8 cellular contexts compared by ENCODE assay signal in the genomic region with DNA sequence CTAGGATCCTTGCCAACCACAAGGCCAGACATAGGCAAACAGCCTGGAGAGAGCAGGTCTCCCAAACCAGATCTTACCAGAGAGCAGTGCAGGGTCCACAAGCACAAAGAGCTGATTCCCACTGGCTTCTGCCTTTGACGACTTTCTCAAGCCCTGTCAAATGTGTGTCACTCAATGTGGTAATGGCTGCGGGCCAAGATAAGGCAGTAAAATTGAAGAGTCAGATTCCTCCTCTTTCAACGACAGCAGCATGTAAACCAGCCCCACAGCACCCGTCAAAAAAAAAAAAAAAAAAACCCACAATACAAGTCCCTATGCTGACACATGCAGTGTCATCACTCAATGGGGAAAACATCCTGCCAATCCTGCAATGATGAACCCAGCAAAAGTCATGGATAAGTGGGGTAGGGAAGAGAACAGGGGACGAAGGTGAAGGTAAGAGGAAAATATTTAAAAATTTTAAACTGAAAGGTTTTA. TPM values are rescaled to one million over a fixed set of nuclear protein-coding genes. Genes with fewer than 3 reads are reported as not detected.
DNase-seq lines count a peak whose midpoint lies in the region; ATAC-seq and TF ChIP-seq lines count a peak whose summit lies in the region.

TSS of gene STON2 (minus strand) at position 123 of the 477 bp plus-strand sequence. CDS start 1,942 bp downstream, outside the sequence.

- peak within 1 kb of the TSS; percentile 15 for H3K4me2 ChIP-seq in neural progenitor cell

- H3K36me3 ChIP-seq in endodermal cell (ENCODE audit: control insufficient read depth, insufficient read depth, low read length) (no peaks in the 10 kb centered on the region), neural progenitor cell (no peaks in the 10 kb centered on the region)

- H3K9me3 Mint-ChIP-seq in endodermal cell (no peaks in the 10 kb centered on the region), neural progenitor cell (peaks cover 3% of the 10 kb centered on the region)

- DNase-seq in stimulated activated CD4-positive, alpha-beta T cell treated with anti-CD3 and anti-CD28 coated beads, Interleukin-15, amount 100 ng/mL, for 48 hours (ENCODE audit: low read depth in 2 of 2) = peak; percentile 7 to 19
- no peak for DNase-seq in stimulated activated CD4-positive, alpha-beta T cell treated with anti-CD3 and anti-CD28 coated beads, Interleukin-4, amount 100 ng/mL, for 1 hour
- DNase-seq in NOMO-1 treated with DMSO at 0.1 percent for 48 hours (lab: John Stamatoyannopoulos, UW; ENCODE audit: unreplicated experiment) (peak; percentile 44), endodermal cell (no peak), neural progenitor cell (ENCODE audit: low spot score) (no peak), retina (no peak)

- no peak within 1 kb of the TSS for H3K27ac ChIP-seq in endodermal cell (ENCODE audit: low read depth, low read length)
- H3K27ac ChIP-seq in neural progenitor cell = no peak within 1 kb of the TSS

- no peaks in the 10 kb centered on the region for H3K79me2 ChIP-seq in neural progenitor cell (ENCODE audit: low read depth)

- no peak within 1 kb of the TSS for H2AFZ ChIP-seq in neural progenitor cell (replicated peaks)

- H3K4me3 ChIP-seq in endodermal cell (ENCODE audit: low read length) (no peak within 1 kb of the TSS), neural progenitor cell (no peak within 1 kb of the TSS)

- H3K27ac Mint-ChIP-seq in endodermal cell = no peak within 1 kb of the TSS
- H3K27ac Mint-ChIP-seq in neural progenitor cell = no peak within 1 kb of the TSS

- WGBS in endodermal cell (ENCODE audit: insufficient coverage in 1 of 2, insufficient read length in 1 of 2), 2 experiments = 76 to 83% methylated on average over 2 to 5 of the region's 5 CpGs

- H3K9ac ChIP-seq in endodermal cell (ENCODE audit: extremely low read depth, low read length, poor library complexity, severe bottlenecking) (no peak within 1 kb of the TSS), neural progenitor cell (no peak within 1 kb of the TSS)

- no peaks in the 10 kb centered on the region for H3K27me3 ChIP-seq in endodermal cell (ENCODE audit: control insufficient read depth, insufficient read depth, low read length, poor library complexity, severe bottlenecking)
- no peaks in the 10 kb centered on the region for H3K27me3 ChIP-seq in neural progenitor cell

- no peak within 1 kb of the TSS for H3K4me3 Mint-ChIP-seq in endodermal cell
- H3K4me3 Mint-ChIP-seq in neural progenitor cell = no peak within 1 kb of the TSS

- no peaks in the 10 kb centered on the region for H4K20me1 ChIP-seq in neural progenitor cell (ENCODE audit: low read depth)

- ATAC-seq in HG02981 (IDR thresholded peaks at IDR 0.05; ENCODE audit: unreplicated experiment) (no peak), HG02798 (IDR thresholded peaks at IDR 0.05; ENCODE audit: poor library complexity, unreplicated experiment) (no peak)

- no peaks in the 10 kb centered on the region for H3K9me3 ChIP-seq in endodermal cell (ENCODE audit: control insufficient read depth, low read length)
- no peaks in the 10 kb centered on the region for H3K9me3 ChIP-seq in neural progenitor cell (ENCODE audit: low read depth)

- H3K4me1 Mint-ChIP-seq in endodermal cell (no peaks in the 10 kb centered on the region), neural progenitor cell (peaks cover 13% of the 10 kb centered on the region)

- TF ChIP-seq CTCF in endodermal cell (conservative IDR thresholded peaks at IDR 0.05) (no peak), neural progenitor cell (IDR thresholded peaks at IDR 0.05) (no peak)

- peaks cover 22% of the 10 kb centered on the region for H3K36me3 Mint-ChIP-seq in endodermal cell (ENCODE audit: low read depth)
- H3K36me3 Mint-ChIP-seq in neural progenitor cell = peaks cover 29% of the 10 kb centered on the region

- no peaks in the 10 kb centered on the region for H3K27me3 Mint-ChIP-seq in endodermal cell (ENCODE audit: insufficient read depth)
- peaks cover 2% of the 10 kb centered on the region for H3K27me3 Mint-ChIP-seq in neural progenitor cell (ENCODE audit: insufficient read depth, low read depth)

- H3K4me1 ChIP-seq in endodermal cell (ENCODE audit: control insufficient read depth, insufficient read depth, low read length) (no peaks in the 10 kb centered on the region), neural progenitor cell (peaks cover 7% of the 10 kb centered on the region)

- H3F3A ChIP-seq in neural progenitor cell (ENCODE audit: low read depth) = no peaks in the 10 kb centered on the region

RNA-seq across cellular contexts. Expression of gene STON2, which starts in this region (rescaled TPM):
- 10 to 100 TPM; 37.2 to 43.9 TPM for total RNA-seq in endodermal cell
- 19.2 TPM for polyA plus RNA-seq in endodermal cell (2013, experiment 1 of 2)
- 22.6 TPM for polyA plus RNA-seq in endodermal cell (2013, experiment 2 of 2)
- 25.0 and 31.1 TPM in 2 replicates for total RNA-seq in neural progenitor cell (ENCODE audit: low replicate concordance)

Comparison
In these comparisons a context has a peak if more than half of its experiments do, and no peak if none do; other contexts are left out.
1. DNase-seq: peak in stimulated activated CD4-positive, alpha-beta T cell treated with anti-CD3 and anti-CD28 coated beads, Interleukin-15, amount 100 ng/mL, for 48 hours (2 of 2) and NOMO-1 treated with DMSO at 0.1 percent for 48 hours (single experiment); none in stimulated activated CD4-positive, alpha-beta T cell treated with anti-CD3 and anti-CD28 coated beads, Interleukin-4, amount 100 ng/mL, for 1 hour (single experiment), endodermal cell (single experiment), neural progenitor cell (single experiment) and retina (single experiment).